17 cellular contexts compared by ENCODE assay signal in the genomic region with DNA sequence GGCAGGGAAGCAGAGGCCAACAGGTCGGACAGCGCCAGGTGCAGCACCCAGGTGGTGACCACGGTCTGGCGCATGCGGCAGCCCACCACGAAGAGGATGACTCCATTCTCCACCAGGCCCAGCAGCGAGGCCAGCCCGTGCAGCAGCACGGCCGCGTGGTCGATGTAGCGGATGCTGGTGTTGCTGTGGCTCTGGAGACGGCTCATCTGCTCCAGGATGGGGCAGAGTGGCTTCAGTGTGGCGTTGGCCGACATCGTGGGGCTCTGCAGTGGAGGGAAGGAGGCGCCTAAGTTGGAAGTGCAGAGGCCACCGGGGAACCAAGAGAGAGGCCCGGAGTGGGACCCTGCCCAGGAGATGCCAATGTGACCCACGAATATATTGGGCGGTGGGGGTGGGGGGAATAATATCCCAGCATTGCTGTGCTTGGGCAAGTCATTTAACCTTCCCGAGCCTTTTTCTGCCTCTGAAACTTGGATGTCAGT. TPM values are rescaled to one million over a fixed set of nuclear protein-coding genes. Genes with fewer than 3 reads are reported as not detected.
"Had no signal": no experiment of that assay in that cellular context is flagged by ENCODE, and none has a peak within 500 bp of the region (broad histone marks: within the 10 kb centered on the region; RNA-seq: fewer than 3 reads in every experiment).

No MANE protein-coding gene starts in this region.

- H3K4me1 ChIP-seq: thyroid gland had no signal

- H3K27me3 ChIP-seq: colonic mucosa, hepatocyte, ovary, thyroid gland had no signal

- H3K79me2 ChIP-seq: hepatocyte had no signal

- H3K4me2 ChIP-seq: smooth muscle cell had no signal

- ATAC-seq: naive thymus-derived CD8-positive, alpha-beta T cell; right cardiac atrium had no signal

- H3K9me3 ChIP-seq: colonic mucosa, ovary, thyroid gland had no signal

- H3K36me3 ChIP-seq: colonic mucosa, ovary had no signal

- H2AFZ ChIP-seq: hepatocyte had no signal

- H3K27ac ChIP-seq: ovary, thyroid gland had no signal

- DNase-seq: colonic mucosa; dermis blood vessel endothelial cell; foreskin melanocyte; head of caudate nucleus; kidney glomerular epithelial cell; mammary epithelial cell; naive thymus-derived CD8-positive, alpha-beta T cell; ovary; stimulated activated CD4-positive, alpha-beta T cell treated with anti-CD3 and anti-CD28 coated beads, Interleukin-2, amount 100 ng/mL, for 48 hours; stimulated activated naive CD4-positive, alpha-beta T cell treated with Interleukin-2 at 50 U/mL for 16 hours; thyroid gland had no signal

- H3K4me3 ChIP-seq: hepatocyte, ovary, smooth muscle cell, thyroid gland had no signal

RNA-seq across cellular contexts. Expression of gene PTGDR2, which starts 2.2 kb away (rescaled TPM):
- total RNA-seq: dermis blood vessel endothelial cell, mammary epithelial cell had no signal

RNA-seq across cellular contexts. Expression of gene ZP1, which starts 13.8 kb away (rescaled TPM):
- total RNA-seq: dermis blood vessel endothelial cell; endothelial cell of umbilical vein; hepatocyte; mammary epithelial cell; mononuclear cell; naive thymus-derived CD8-positive, alpha-beta T cell; ovary; progenitor cell of endocrine pancreas; right cardiac atrium; thyroid gland had no signal
